ENCODE assay signal across 15 cellular contexts in the genomic region with DNA sequence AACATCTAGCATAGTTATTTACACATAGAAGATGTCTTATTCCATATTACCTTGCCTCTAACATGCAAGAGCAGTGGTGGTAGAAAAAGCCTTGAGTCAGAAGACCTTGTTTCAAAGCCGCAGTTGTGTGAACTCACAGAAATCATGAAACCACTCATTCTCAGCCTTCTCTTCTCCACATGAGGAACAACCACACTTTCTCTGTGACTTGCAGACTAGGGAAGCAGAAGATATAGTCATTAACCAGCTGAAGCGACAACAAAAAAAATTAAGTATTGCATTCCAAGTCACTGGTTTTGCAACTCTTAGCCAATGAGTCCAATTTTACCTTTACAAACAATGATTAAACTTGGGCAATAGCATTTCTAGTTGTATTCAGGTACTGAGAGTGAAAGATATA. TPM values are rescaled to one million over a fixed set of nuclear protein-coding genes. Genes with fewer than 3 reads are reported as not detected.
DNase-seq lines count a peak whose midpoint lies in the region; ATAC-seq and TF ChIP-seq lines count a peak whose summit lies in the region.
"Had no signal": no experiment of that assay in that cellular context is flagged by ENCODE, and none has a peak within 500 bp of the region (broad histone marks: within the 10 kb centered on the region; RNA-seq: fewer than 3 reads in every experiment).

No MANE protein-coding gene starts in this region.

- intact Hi-C loops in left lung (cut with DNase I): no loop called here

- H3K36me3 ChIP-seq in smooth muscle cell (ENCODE audit: low read depth): no peaks in the 10 kb centered on the region
- H3K36me3 ChIP-seq in left lung: no peaks in the 10 kb centered on the region
- H3K36me3 ChIP-seq: gastrocnemius medialis, HAP-1, right lobe of liver had no signal

- H3K27me3 ChIP-seq in smooth muscle cell (ENCODE audit: low read depth) (no peaks in the 10 kb centered on the region), left lung (no peaks in the 10 kb centered on the region)
- H3K27me3 ChIP-seq: gastrocnemius medialis, right lobe of liver had no signal

- no peak for DNase-seq in stimulated activated naive CD8-positive, alpha-beta T cell treated with anti-CD3 and anti-CD28 coated beads, Interleukin-15, amount 100 ng/mL, for 72 hours
- no peak for DNase-seq in stimulated activated naive CD8-positive, alpha-beta T cell treated with anti-CD3 and anti-CD28 coated beads, Interleukin-15, Interleukin-2, amounts not matched to agents 100 U/mL and 50 U/mL, for 24 hours
- DNase-seq in NCI-H2171 (lab: John Stamatoyannopoulos, UW): no peak
- no peak for DNase-seq in smooth muscle cell (lab: John Stamatoyannopoulos, UW; ENCODE audit: unreplicated experiment)
- DNase-seq in NCI-H1694 treated with DMSO at 0.1 percent for 48 hours (lab: John Stamatoyannopoulos, UW): no peak
- DNase-seq in left lung: no peak
- DNase-seq: activated effector memory CD4-positive, alpha-beta T cell treated with anti-CD3 and anti-CD28 coated beads, Interleukin-2, amount 50 U/mL, for 16 hours; DMS79; gastrocnemius medialis; OCI-M1; right lobe of liver had no signal

- no peak overlapping the region for H3K4me2 ChIP-seq in smooth muscle cell

- peaks cover 82% of the 10 kb centered on the region for H3K79me2 ChIP-seq in smooth muscle cell (ENCODE audit: low read depth)

- peaks cover 38% of the 10 kb centered on the region for H4K20me1 ChIP-seq in smooth muscle cell (ENCODE audit: low read depth)

- no peaks in the 10 kb centered on the region for H3K9me3 ChIP-seq in smooth muscle cell (replicated peaks; ENCODE audit: low read depth)
- H3K9me3 ChIP-seq in left lung: no peaks in the 10 kb centered on the region
- H3K9me3 ChIP-seq: gastrocnemius medialis, HAP-1, right lobe of liver had no signal

- ATAC-seq in stimulated activated naive CD8-positive, alpha-beta T cell treated with anti-CD3 and anti-CD28 coated beads, Interleukin-15, amount 100 ng/mL, for 72 hours: peak; percentile 63
- ATAC-seq in stimulated activated naive CD8-positive, alpha-beta T cell treated with anti-CD3 and anti-CD28 coated beads, Interleukin-15, Interleukin-2, amounts not matched to agents 100 U/mL and 50 U/mL, for 24 hours: no peak
- ATAC-seq in HG02763 (IDR thresholded peaks at IDR 0.05; ENCODE audit: unreplicated experiment): peak; percentile 75
- peak; percentile 79 for ATAC-seq in HG03558 (IDR thresholded peaks at IDR 0.05; ENCODE audit: extremely low read depth, unreplicated experiment)
- no peak for ATAC-seq in left lung

- H3K4me1 ChIP-seq in smooth muscle cell (ENCODE audit: low read depth): no peaks in the 10 kb centered on the region
- peaks cover 0 to 6% of the 10 kb centered on the region in 2 donors for H3K4me1 ChIP-seq in left lung
- H3K4me1 ChIP-seq: HAP-1, right lobe of liver had no signal

- no peak overlapping the region for H2AFZ ChIP-seq in smooth muscle cell (ENCODE audit: low read depth)

- peaks cover 25% of the 10 kb centered on the region for H3K4me1 Mint-ChIP-seq in stimulated activated naive CD8-positive, alpha-beta T cell treated with anti-CD3 and anti-CD28 coated beads, Interleukin-15, amount 100 ng/mL, for 72 hours

- no peaks in the 10 kb centered on the region for H3K9me3 Mint-ChIP-seq in stimulated activated naive CD8-positive, alpha-beta T cell treated with anti-CD3 and anti-CD28 coated beads, Interleukin-15, amount 100 ng/mL, for 72 hours

- TF ChIP-seq CTCF in smooth muscle cell (IDR thresholded peaks at IDR 0.05; ENCODE audit: borderline replicate concordance, insufficient read depth, poor library complexity, severe bottlenecking) (no peak), left lung (IDR thresholded peaks at IDR 0.05) (no peak)

- H3K4me3 Mint-ChIP-seq in stimulated activated naive CD8-positive, alpha-beta T cell treated with anti-CD3 and anti-CD28 coated beads, Interleukin-15, amount 100 ng/mL, for 72 hours: peak overlapping the region in 1 of 2 donors; percentile 12

- peaks cover under 1% of the 10 kb centered on the region for H3F3A ChIP-seq in smooth muscle cell (ENCODE audit: low read depth)

- no peaks in the 10 kb centered on the region for H3K27me3 Mint-ChIP-seq in stimulated activated naive CD8-positive, alpha-beta T cell treated with anti-CD3 and anti-CD28 coated beads, Interleukin-15, amount 100 ng/mL, for 72 hours

- no peak overlapping the region for H3K9ac ChIP-seq in smooth muscle cell (ENCODE audit: low read depth)

- no peak overlapping the region for H3K27ac ChIP-seq in smooth muscle cell (ENCODE audit: low read depth)
- no peak overlapping the region for H3K27ac ChIP-seq in left lung
- H3K27ac ChIP-seq: 22Rv1, right lobe of liver had no signal

- H3K27ac Mint-ChIP-seq in stimulated activated naive CD8-positive, alpha-beta T cell treated with anti-CD3 and anti-CD28 coated beads, Interleukin-15, amount 100 ng/mL, for 72 hours: no peak overlapping the region

- WGBS in smooth muscle cell (ENCODE audit: low lambda C conversion rate): 93% methylated on average over 2 of the region's 2 CpGs

- H3K4me3 ChIP-seq in smooth muscle cell (no peak overlapping the region), left lung (no peak overlapping the region)
- H3K4me3 ChIP-seq: gastrocnemius medialis, HAP-1, right lobe of liver had no signal

RNA-seq across cellular contexts. Expression of a gene that starts 19.0 kb away (rescaled TPM):
- total RNA-seq in smooth muscle cell (104 and 148 TPM in 2 replicates), left lung (10 to 100 TPM; 32.2 to 43.0 TPM)
- 49.9 and 71.4 TPM in 2 replicates for polyA plus RNA-seq in smooth muscle cell

Comparison
In these comparisons a context has a peak if more than half of its experiments do, and no peak if none do; other contexts are left out.
1. ATAC-seq: peak in stimulated activated naive CD8-positive, alpha-beta T cell treated with anti-CD3 and anti-CD28 coated beads, Interleukin-15, amount 100 ng/mL, for 72 hours (single experiment), HG02763 (single experiment) and HG03558 (single experiment); none in stimulated activated naive CD8-positive, alpha-beta T cell treated with anti-CD3 and anti-CD28 coated beads, Interleukin-15, Interleukin-2, amounts not matched to agents 100 U/mL and 50 U/mL, for 24 hours (single experiment) and left lung (single experiment).